In genomic region chr1:46026531-46026930, GRCh38 we compare ENCODE assay signal across 21 cellular contexts.
DNase-seq lines count a peak whose midpoint lies in the region; ATAC-seq and TF ChIP-seq lines count a peak whose summit lies in the region.
"Had no signal": no experiment of that assay in that cellular context is flagged by ENCODE, and none has a peak within 500 bp of the region (broad histone marks: within the 10 kb centered on the region; RNA-seq: fewer than 3 reads in every experiment).

No MANE protein-coding gene starts in this region.

- POLR2A ChIA-PET in activated CD4-positive, alpha-beta T cell treated with anti-CD3 and anti-CD28 coated beads, Interleukin-2, amount 10 ng/mL, durations not matched to agents 7 days and 5 days (lab: Charles Lee): no interaction called here

- DNase-seq in activated CD4-positive, alpha-beta T cell treated with anti-CD3 and anti-CD28 coated beads, Interleukin-2, amount 10 ng/mL, durations not matched to agents 7 days and 5 days: no peak
- DNase-seq in activated CD4-positive, alpha-beta T cell treated with anti-CD3 and anti-CD28 coated beads for 48 hours: no peak
- DNase-seq in heart left ventricle (peak in 4 of 5 donors; percentile 60 to 66 (median 63)), mesothelial cell of epicardium (ENCODE audit: low spot score in 2 of 2, unreplicated experiment in 2 of 2) (no peak), GF-D8 (lab: John Stamatoyannopoulos, UW) (no peak), stomach (no peak)
- DNase-seq: 8988T; BE2C; Calu3; CD4-positive, alpha-beta T cell; DMS79; H7; KG1; NCI-H1436; NCI-H2029; NCI-H2171 treated with DMSO at 0.1 percent for 48 hours; NCI-H446 treated with DMSO at 0.1 percent for 48 hours; OCI-M1; SJCRH30 had no signal

- no peaks in the 10 kb centered on the region for H3K27me3 Mint-ChIP-seq in activated CD4-positive, alpha-beta T cell treated with anti-CD3 and anti-CD28 coated beads, Interleukin-2, amount 10 ng/mL, durations not matched to agents 7 days and 5 days
- H3K27me3 Mint-ChIP-seq in mesothelial cell of epicardium (ENCODE audit: low read depth): no peaks in the 10 kb centered on the region
- H3K27me3 Mint-ChIP-seq: CD4-positive, alpha-beta T cell had no signal

- no peaks in the 10 kb centered on the region for H3K4me1 Mint-ChIP-seq in activated CD4-positive, alpha-beta T cell treated with anti-CD3 and anti-CD28 coated beads, Interleukin-2, amount 10 ng/mL, durations not matched to agents 7 days and 5 days
- peaks cover 7% of the 10 kb centered on the region for H3K4me1 Mint-ChIP-seq in mesothelial cell of epicardium

- peaks cover 0 to 72% (median 59%) of the 10 kb centered on the region in 9 donors for H3K36me3 ChIP-seq in heart left ventricle
- H3K36me3 ChIP-seq in stomach: peaks cover 20 to 89% (median 70%) of the 10 kb centered on the region in 4 donors
- H3K36me3 ChIP-seq: BE2C had no signal

- H3K4me3 Mint-ChIP-seq in activated CD4-positive, alpha-beta T cell treated with anti-CD3 and anti-CD28 coated beads, Interleukin-2, amount 10 ng/mL, durations not matched to agents 7 days and 5 days: no peak overlapping the region
- H3K4me3 Mint-ChIP-seq in mesothelial cell of epicardium: no peak overlapping the region
- H3K4me3 Mint-ChIP-seq: CD4-positive, alpha-beta T cell had no signal

- no peaks in the 10 kb centered on the region for H3K9me3 Mint-ChIP-seq in activated CD4-positive, alpha-beta T cell treated with anti-CD3 and anti-CD28 coated beads, Interleukin-2, amount 10 ng/mL, durations not matched to agents 7 days and 5 days
- H3K9me3 Mint-ChIP-seq in mesothelial cell of epicardium: no peaks in the 10 kb centered on the region
- H3K9me3 Mint-ChIP-seq: CD4-positive, alpha-beta T cell had no signal

- CTCF ChIA-PET in activated CD4-positive, alpha-beta T cell treated with anti-CD3 and anti-CD28 coated beads, Interleukin-2, amount 10 ng/mL, durations not matched to agents 7 days and 5 days (lab: Charles Lee): no interaction called here

- WGBS in heart left ventricle, 4 donors: 25 to 37% (median 34%) methylated on average over 3 of the region's 3 CpGs
- 86 to 92% (median 90%) methylated on average over 3 of the region's 3 CpGs for WGBS in stomach, 5 donors

- no peaks in the 10 kb centered on the region for H3K27me3 ChIP-seq in heart left ventricle
- no peaks in the 10 kb centered on the region for H3K27me3 ChIP-seq in stomach
- H3K27me3 ChIP-seq: BE2C, SJCRH30 had no signal

- TF ChIP-seq EP300 in stomach (IDR thresholded peaks at IDR 0.05): no peak

- ATAC-seq in heart left ventricle (peak; percentile 72 to 81 (median 80)), HG03139 (IDR thresholded peaks at IDR 0.05; ENCODE audit: unreplicated experiment) (no peak), HG02870 (IDR thresholded peaks at IDR 0.05; ENCODE audit: unreplicated experiment) (no peak)

- H3K4me1 ChIP-seq in heart left ventricle (peaks cover 0 to 45% (median 19%) of the 10 kb centered on the region in 12 donors), stomach (peaks cover 0 to 8% (median 0%) of the 10 kb centered on the region in 4 donors)
- H3K4me1 ChIP-seq: BE2C, SJCRH30 had no signal

- TF ChIP-seq CTCF in heart left ventricle (IDR thresholded peaks at IDR 0.05) (no peak), mesothelial cell of epicardium (IDR thresholded peaks at IDR 0.05; ENCODE audit: unreplicated experiment) (no peak), stomach (IDR thresholded peaks at IDR 0.05) (no peak)

- peaks cover 9% of the 10 kb centered on the region for H3K36me3 Mint-ChIP-seq in activated CD4-positive, alpha-beta T cell treated with anti-CD3 and anti-CD28 coated beads, Interleukin-2, amount 10 ng/mL, durations not matched to agents 7 days and 5 days (ENCODE audit: low read depth)
- H3K36me3 Mint-ChIP-seq in mesothelial cell of epicardium: peaks cover 16% of the 10 kb centered on the region

- intact Hi-C loops in heart left ventricle (cut with DNase I) (loop anchor here in 5 of 10 donors (2.0 to 10.0 kb wide), 4 partner anchors 102 to 112 kb away; no protein-coding TSS in a partner anchor), stomach (cut with DNase I; ENCODE audit: low total_unique reads) (no loop called here)

- H3K27ac ChIP-seq in heart left ventricle (peak overlapping the region; percentile 64 to 94 (median 82)), stomach (no peak overlapping the region)
- H3K27ac ChIP-seq: SJCRH30 had no signal

- no peak overlapping the region for H3K4me3 ChIP-seq in heart left ventricle
- H3K4me3 ChIP-seq in stomach: no peak overlapping the region
- H3K4me3 ChIP-seq: SJCRH30 had no signal

- TF ChIP-seq POLR2A in heart left ventricle (IDR thresholded peaks at IDR 0.05) (no peak), stomach (IDR thresholded peaks at IDR 0.05) (no peak)

- peak overlapping the region; percentile 3 for H3K27ac Mint-ChIP-seq in activated CD4-positive, alpha-beta T cell treated with anti-CD3 and anti-CD28 coated beads, Interleukin-2, amount 10 ng/mL, durations not matched to agents 7 days and 5 days
- peak overlapping the region; percentile 26 for H3K27ac Mint-ChIP-seq in mesothelial cell of epicardium
- H3K27ac Mint-ChIP-seq: CD4-positive, alpha-beta T cell had no signal

- H3K9me3 ChIP-seq in heart left ventricle (no peaks in the 10 kb centered on the region), stomach (no peaks in the 10 kb centered on the region)
- H3K9me3 ChIP-seq: BE2C, SJCRH30 had no signal

Comparison
In these comparisons a context has a peak if more than half of its experiments do, and no peak if none do; other contexts are left out.
1. DNase-seq: peak in heart left ventricle (4 of 5); none in activated CD4-positive, alpha-beta T cell treated with anti-CD3 and anti-CD28 coated beads, Interleukin-2, amount 10 ng/mL, durations not matched to agents 7 days and 5 days (single experiment), activated CD4-positive, alpha-beta T cell treated with anti-CD3 and anti-CD28 coated beads for 48 hours (single experiment), mesothelial cell of epicardium (0 of 2), GF-D8 (single experiment) and stomach (single experiment).
2. ATAC-seq: peak in heart left ventricle (4 of 4); none in HG03139 (single experiment) and HG02870 (single experiment).
3. H3K27ac ChIP-seq: peak in heart left ventricle (12 of 12); none in stomach (0 of 5).